In genomic region chr3:16060358-16060852, GRCh38 we compare ENCODE assay signal across 9 cellular contexts.
DNase-seq lines count a peak whose midpoint lies in the region; ATAC-seq, FAIRE-seq and TF ChIP-seq lines count a peak whose summit lies in the region.
"Had no signal": no experiment of that assay in that cellular context is flagged by ENCODE, and none has a peak within 500 bp of the region (broad histone marks: within the 10 kb centered on the region; RNA-seq: fewer than 3 reads in every experiment).

No MANE protein-coding gene starts in this region.

- TF ChIP-seq EP300 in HepG2 (IDR thresholded peaks at IDR 0.05; ENCODE audit: low read depth in 2 of 2, low read length in 2 of 2) = peak; percentile 64 to 96; a peak in 3 of 4 replicates
- TF ChIP-seq EP300 in HepG2 (CRISPR knock-in tag; IDR thresholded peaks at IDR 0.05; ENCODE audit: borderline replicate concordance) = peak; percentile 97
- peak; percentile 99 for TF ChIP-seq EP300 in tibial nerve (IDR thresholded peaks at IDR 0.05)

- FAIRE-seq in HepG2 (lab: Jason Lieb, UNC) = peak; percentile 99

- dilution Hi-C loops in IMR-90 (cut with HindIII; ENCODE audit: low sequenced_read_pairs, unreplicated experiment) = no loop called here

- TF ChIP-seq RAD21 in IMR-90 (IDR thresholded peaks at IDR 0.05; ENCODE audit: low read length) = peak; percentile 54
- peak; percentile 15; the same call in 1 of the 2 replicates for TF ChIP-seq RAD21 in HepG2 (CRISPR knock-in tag; IDR thresholded peaks at IDR 0.05)

- peaks cover 5 to 34% of the 10 kb centered on the region in 2 experiments; a peak in 3 of 4 replicates for H3K79me1 ChIP-seq in IMR-90 (ENCODE audit: low read depth in 1 of 2, low read length in 2 of 2)

- no peak overlapping the region; the same call in 1 of the 2 replicates for H3K4me2 ChIP-seq in IMR-90 (ENCODE audit: low read depth, low read length)
- H3K4me2 ChIP-seq in HepG2 (ENCODE audit: low read depth, low read length) = peak overlapping the region; percentile 60

- no peak overlapping the region for H3K4me3 Mint-ChIP-seq in stimulated activated naive CD8-positive, alpha-beta T cell treated with anti-CD3 and anti-CD28 coated beads, Interleukin-15, amount 100 ng/mL, for 72 hours
- H3K4me3 Mint-ChIP-seq in mesothelial cell of epicardium = no peak overlapping the region

- peak overlapping the region; percentile 86 for H4K5ac ChIP-seq in IMR-90 (ENCODE audit: low read depth, low read length)

- no peaks in the 10 kb centered on the region for H3K36me3 Mint-ChIP-seq in mesothelial cell of epicardium

- H3K27me3 ChIP-seq in IMR-90 (ENCODE audit: control insufficient read depth, insufficient read depth, low read length) = no peaks in the 10 kb centered on the region
- H3K27me3 ChIP-seq in HepG2 (ENCODE audit: control insufficient read depth in 1 of 2, insufficient read depth in 2 of 2, low read length in 2 of 2) = no peaks in the 10 kb centered on the region
- H3K27me3 ChIP-seq in tibial nerve = no peaks in the 10 kb centered on the region

- peak overlapping the region; percentile 91; the same call in 1 of the 3 replicates for H2BK15ac ChIP-seq in IMR-90 (ENCODE audit: low read depth, low read length)

- H3K4me1 Mint-ChIP-seq in stimulated activated naive CD8-positive, alpha-beta T cell treated with anti-CD3 and anti-CD28 coated beads, Interleukin-15, amount 100 ng/mL, for 72 hours = peaks cover 8% of the 10 kb centered on the region
- peaks cover 25% of the 10 kb centered on the region for H3K4me1 Mint-ChIP-seq in mesothelial cell of epicardium

- intact Hi-C loops in IMR-90 (cut with micrococcal nuclease) (loop anchor here (1.0 to 2.0 kb wide), 5 partner anchors 30 to 118 kb away; partner anchors contain the start of gene GALNT15), HepG2 (cut with micrococcal nuclease; ENCODE audit: unreplicated experiment) (loop anchor here (1.0 to 10.0 kb wide), 3 partner anchors 9 to 456 kb away; partner anchors contain the start of genes BTD and HACL1)

- peak overlapping the region; percentile 96 for H4K91ac ChIP-seq in IMR-90 (ENCODE audit: insufficient read depth, low read depth, low read length)

- peak overlapping the region; percentile 96 for H2AK9ac ChIP-seq in IMR-90 (replicated peaks; ENCODE audit: low read depth, low read length, poor library complexity)

- H2BK5ac ChIP-seq in IMR-90 (ENCODE audit: low read depth, low read length, poor library complexity, severe bottlenecking) = peak overlapping the region; percentile 100

- CTCF ChIA-PET in IMR-90 (lab: Yijun Ruan, JAX) = interaction anchor here (0.6 to 2.6 kb wide), 9 partner anchors 9 to 123 kb away, joined by 3 to 13 read pairs (median 5); partner anchors contain the start of gene GALNT15
- CTCF ChIA-PET in HepG2 (lab: Yijun Ruan, JAX; ENCODE audit: low intra/inter-chr PET ratio, low total read pairs) = interaction anchor here (1.2 kb wide), 1 partner anchor 12 kb away, joined by 5 read pairs; no protein-coding TSS in a partner anchor

- in situ Hi-C loops in IMR-90 (cut with MboI; ENCODE audit: low sequenced_read_pairs) = loop anchor here (5.0 to 25.0 kb wide), 2 partner anchors 112 to 423 kb away; partner anchors contain the start of gene GALNT15
- in situ Hi-C loops in HepG2 (cut with HindIII; ENCODE audit: extremely low pct_ligation_motif_present, low pct_unique_long_range_greater_than_20kb) = no loop called here

- peak overlapping the region; percentile 95 for H3K27ac ChIP-seq in IMR-90 (ENCODE audit: insufficient read depth, low read length)
- peak overlapping the region in 1 of 2 donors; percentile 85 for H3K27ac ChIP-seq in coronary artery
- peak overlapping the region; percentile 69 for H3K27ac ChIP-seq in HepG2 (ENCODE audit: extremely low read length, insufficient read depth, low read length)
- H3K27ac ChIP-seq in tibial nerve = peak overlapping the region; percentile 84 to 97 (median 94)

- BruUV-seq in IMR-90 (replicated peaks; lab: Mats Ljungman, UMichigan) = no TSS peak
- no TSS peak for BruUV-seq in HepG2 (replicated peaks; lab: Mats Ljungman, UMichigan)

- H3K36me3 ChIP-seq in IMR-90 (ENCODE audit: control insufficient read depth, insufficient read depth, low read length) = no peaks in the 10 kb centered on the region
- no peaks in the 10 kb centered on the region for H3K36me3 ChIP-seq in HepG2 (replicated peaks in 1 of 2; ENCODE audit: control insufficient read depth in 1 of 2, insufficient read depth in 2 of 2, low read length in 2 of 2)
- H3K36me3 ChIP-seq in tibial nerve = no peaks in the 10 kb centered on the region

- H3K4me3 ChIP-seq in IMR-90 (ENCODE audit: insufficient read depth, low read depth, low read length) (no peak overlapping the region), coronary artery (no peak overlapping the region), HepG2 (replicated peaks in 1 of 3; ENCODE audit: insufficient read depth in 1 of 3, low read depth in 2 of 3, low read length in 3 of 3) (peak overlapping the region in 1 of 3 experiments; percentile 26; a peak in 1 of 6 replicates), tibial nerve (no peak overlapping the region)

- peaks cover 6% of the 10 kb centered on the region for H3K27me3 Mint-ChIP-seq in stimulated activated naive CD8-positive, alpha-beta T cell treated with anti-CD3 and anti-CD28 coated beads, Interleukin-15, amount 100 ng/mL, for 72 hours
- H3K27me3 Mint-ChIP-seq in mesothelial cell of epicardium (ENCODE audit: low read depth) = no peaks in the 10 kb centered on the region

- H3K9ac ChIP-seq in IMR-90 (ENCODE audit: low read depth, low read length) = peak overlapping the region; percentile 72
- peak overlapping the region; percentile 47 for H3K9ac ChIP-seq in HepG2 (ENCODE audit: insufficient read depth, low read depth, low read length)

- peak overlapping the region; percentile 99 for H3K4ac ChIP-seq in IMR-90 (ENCODE audit: low read depth, low read length)

- peak overlapping the region; percentile 66 for H2AFZ ChIP-seq in IMR-90 (replicated peaks; ENCODE audit: low read length, poor library complexity)
- H2AFZ ChIP-seq in HepG2 (ENCODE audit: low read length) = no peak overlapping the region

- ATAC-seq in IMR-90 (ENCODE audit: low read depth) (peak; percentile 79), HepG2 (peak; percentile 94), GM18873 (IDR thresholded peaks at IDR 0.05; ENCODE audit: low FRiP score, unreplicated experiment) (no peak), HG02763 (IDR thresholded peaks at IDR 0.05; ENCODE audit: unreplicated experiment) (no peak)
- no peak for ATAC-seq in stimulated activated naive CD8-positive, alpha-beta T cell treated with anti-CD3 and anti-CD28 coated beads, Interleukin-15, amount 100 ng/mL, for 72 hours

- H3K9me3 Mint-ChIP-seq in stimulated activated naive CD8-positive, alpha-beta T cell treated with anti-CD3 and anti-CD28 coated beads, Interleukin-15, amount 100 ng/mL, for 72 hours = no peaks in the 10 kb centered on the region
- no peaks in the 10 kb centered on the region for H3K9me3 Mint-ChIP-seq in mesothelial cell of epicardium

- H3K18ac ChIP-seq in IMR-90 (ENCODE audit: low read depth, low read length) = peak overlapping the region; percentile 94

- H2AK5ac ChIP-seq in IMR-90 (ENCODE audit: low read depth, low read length) = peak overlapping the region; percentile 98

- H4K8ac ChIP-seq in IMR-90 (ENCODE audit: low read depth in 2 of 2, low read length in 2 of 2) = peak overlapping the region; percentile 40 to 97

- TF ChIP-seq POLR2A in IMR-90 (IDR thresholded peaks at IDR 0.05; ENCODE audit: low read depth, low read length) (peak; percentile 43; the same call in 1 of the 2 replicates), HepG2 (IDR thresholded peaks at IDR 0.05; ENCODE audit: insufficient read depth in 1 of 2, low read depth in 2 of 2, low read length in 2 of 2) (no peak), tibial nerve (IDR thresholded peaks at IDR 0.05) (no peak)

- peak overlapping the region; percentile 98 for H3K23ac ChIP-seq in IMR-90 (ENCODE audit: low read depth, low read length)

- 0% methylated on average over 1 of the region's 4 CpGs; no CpG with 5 or more reads in 1 of the 2 experiments for WGBS in IMR-90 (ENCODE audit: extremely low coverage in 2 of 2, insufficient read length in 1 of 2), 2 experiments
- WGBS in HepG2 (ENCODE audit: low lambda C conversion rate) = 0% methylated on average over 4 of the region's 4 CpGs
- 14 to 29% methylated on average over 4 of the region's 4 CpGs for WGBS in tibial nerve, 2 donors

- DNase-seq in IMR-90 = peak; percentile 100
- peak; percentile 81 for DNase-seq in coronary artery (ENCODE audit: low spot score)
- DNase-seq in HepG2 (ENCODE audit: low spot score) = peak; percentile 98
- DNase-seq in tibial nerve (ENCODE audit: low spot score in 2 of 2) = peak; percentile 58 to 86
- DNase-seq in stimulated activated naive CD8-positive, alpha-beta T cell treated with anti-CD3 and anti-CD28 coated beads, Interleukin-15, amount 100 ng/mL, for 72 hours = no peak
- no peak for DNase-seq in mesothelial cell of epicardium (ENCODE audit: low spot score in 2 of 2, unreplicated experiment in 2 of 2)
- DNase-seq: activated T-cell treated with anti-CD3 and anti-CD28 coated beads, Interleukin-2, amount 50 U/mL, for 1 hour had no signal

- peak; percentile 45 for TF ChIP-seq CTCF in IMR-90 (conservative IDR thresholded peaks at IDR 0.05; ENCODE audit: low read depth, low read length)
- TF ChIP-seq CTCF in coronary artery (IDR thresholded peaks at IDR 0.05) = no peak
- peak; percentile 84 for TF ChIP-seq CTCF in HepG2 (CRISPR knock-in tag; IDR thresholded peaks at IDR 0.05)
- TF ChIP-seq CTCF in tibial nerve (IDR thresholded peaks at IDR 0.05) = peak in 2 of 5 experiments; percentile 44 to 51
- TF ChIP-seq CTCF in mesothelial cell of epicardium (IDR thresholded peaks at IDR 0.05; ENCODE audit: unreplicated experiment) = no peak

- peak overlapping the region; percentile 100 for H2BK120ac ChIP-seq in IMR-90 (ENCODE audit: low read depth, low read length)

- peaks cover 36% of the 10 kb centered on the region for H3K9me1 ChIP-seq in IMR-90 (ENCODE audit: insufficient read depth, low read length)

- POLR2A ChIA-PET in IMR-90 (lab: Charles Lee; ENCODE audit: unreplicated experiment) = interaction anchor here (0.5 to 2.3 kb wide), 11 partner anchors 9 to 123 kb away, joined by 3 to 9 read pairs (median 3); no protein-coding TSS in a partner anchor
- POLR2A ChIA-PET in HepG2 (lab: Yijun Ruan, JAX) = interaction anchor here (0.8 to 4.0 kb wide), 10 partner anchors 10 to 1682 kb away, joined by 3 to 60 read pairs (median 4); partner anchors contain the start of genes DPH3, GALNT15, OXNAD1 and TBC1D5

- H3K14ac ChIP-seq in IMR-90 (replicated peaks; ENCODE audit: low read depth, low read length) = peak overlapping the region; percentile 97

- no peaks in the 10 kb centered on the region for H3K79me2 ChIP-seq in HepG2 (ENCODE audit: insufficient read depth, low read length)

- H3K27ac Mint-ChIP-seq in stimulated activated naive CD8-positive, alpha-beta T cell treated with anti-CD3 and anti-CD28 coated beads, Interleukin-15, amount 100 ng/mL, for 72 hours = no peak overlapping the region
- no peak overlapping the region for H3K27ac Mint-ChIP-seq in mesothelial cell of epicardium

- H3K4me1 ChIP-seq in IMR-90 (ENCODE audit: control insufficient read depth, insufficient read depth, low read length) (peaks cover 33% of the 10 kb centered on the region), HepG2 (ENCODE audit: insufficient read depth, low read length) (peaks cover 58% of the 10 kb centered on the region), tibial nerve (peaks cover 3 to 90% (median 57%) of the 10 kb centered on the region in 4 donors)

- H4K20me1 ChIP-seq in IMR-90 (ENCODE audit: insufficient read depth, low read length) (no peaks in the 10 kb centered on the region), HepG2 (ENCODE audit: insufficient read depth, low read length) (no peaks in the 10 kb centered on the region)

- H3K9me3 ChIP-seq in IMR-90 (ENCODE audit: control insufficient read depth, insufficient read depth, low read length) (no peaks in the 10 kb centered on the region; the same call in 1 of the 2 replicates), HepG2 (ENCODE audit: low read length) (no peaks in the 10 kb centered on the region), tibial nerve (no peaks in the 10 kb centered on the region)

- peak overlapping the region; percentile 99 for H2BK20ac ChIP-seq in IMR-90 (ENCODE audit: low read depth, low read length)

- H3K56ac ChIP-seq in IMR-90 (ENCODE audit: extremely low read depth, insufficient read depth, low read length) = peak overlapping the region; percentile 95

Comparison
In these comparisons a context has a peak if more than half of its experiments do, and no peak if none do; other contexts are left out.
1. ATAC-seq: peak in IMR-90 (single experiment) and HepG2 (single experiment); none in stimulated activated naive CD8-positive, alpha-beta T cell treated with anti-CD3 and anti-CD28 coated beads, Interleukin-15, amount 100 ng/mL, for 72 hours (single experiment), GM18873 (single experiment) and HG02763 (single experiment).
2. DNase-seq: peak in IMR-90 (single experiment), coronary artery (single experiment), HepG2 (single experiment) and tibial nerve (2 of 2); none in stimulated activated naive CD8-positive, alpha-beta T cell treated with anti-CD3 and anti-CD28 coated beads, Interleukin-15, amount 100 ng/mL, for 72 hours (0 of 2) and mesothelial cell of epicardium (0 of 2).
3. CTCF ChIP-seq: peak in IMR-90 (single experiment) and HepG2 (single experiment); none in coronary artery (single experiment) and mesothelial cell of epicardium (single experiment).